8 cellular contexts compared by ENCODE assay signal in genomic region chr22:46575915-46576555, GRCh38. TPM values are rescaled to one million over a fixed set of nuclear protein-coding genes. Genes with fewer than 3 reads are reported as not detected.
DNase-seq lines count a peak whose midpoint lies in the region; ATAC-seq and TF ChIP-seq lines count a peak whose summit lies in the region.

No MANE protein-coding gene starts in this region.

- peak overlapping the region; percentile 43 for H3K4me3 ChIP-seq in HFF-Myc (replicated peaks; ENCODE audit: low read depth, low read length)
- peak overlapping the region; percentile 30 for H3K4me3 ChIP-seq in hepatocyte

- H4K20me1 ChIP-seq in hepatocyte (ENCODE audit: insufficient read depth, poor library complexity, severe bottlenecking) = peaks cover 9% of the 10 kb centered on the region

- peaks cover 13% of the 10 kb centered on the region for H3K9me3 Mint-ChIP-seq in activated T-helper 1 cell treated with anti-CD3 and anti-CD28 coated beads, Interleukin-12 subunit alpha, Interleukin-12 subunit beta, Interleukin-2, Interleukin-4 antibody, amounts not matched to agents 30 ng/mL and 10 ng/mL and 1 ng/mL, durations not matched to agents 14 hours and 24 hours and 36 hours
- peaks cover 9% of the 10 kb centered on the region for H3K9me3 Mint-ChIP-seq in stimulated activated effector memory CD8-positive, alpha-beta T cell treated with anti-CD3 and anti-CD28 coated beads, Interleukin-12 subunit alpha, Interleukin-12 subunit beta, amount 100 ng/mL, for 72 hours

- H3K4me1 Mint-ChIP-seq in activated T-helper 1 cell treated with anti-CD3 and anti-CD28 coated beads, Interleukin-12 subunit alpha, Interleukin-12 subunit beta, Interleukin-2, Interleukin-4 antibody, amounts not matched to agents 30 ng/mL and 10 ng/mL and 1 ng/mL, durations not matched to agents 14 hours and 24 hours and 36 hours (ENCODE audit: low read depth) = peaks cover 32% of the 10 kb centered on the region
- H3K4me1 Mint-ChIP-seq in stimulated activated effector memory CD8-positive, alpha-beta T cell treated with anti-CD3 and anti-CD28 coated beads, Interleukin-12 subunit alpha, Interleukin-12 subunit beta, amount 100 ng/mL, for 72 hours = peaks cover 53% of the 10 kb centered on the region

- no peaks in the 10 kb centered on the region for H3K9me3 ChIP-seq in hepatocyte (ENCODE audit: low read depth)

- H3K9me2 ChIP-seq in hepatocyte (replicated peaks; ENCODE audit: insufficient read depth) = no peaks in the 10 kb centered on the region

- H3K36me3 ChIP-seq in hepatocyte (replicated peaks; ENCODE audit: insufficient read depth, low read depth) = no peaks in the 10 kb centered on the region

- intact Hi-C loops in activated T-helper 1 cell treated with anti-CD3 and anti-CD28 coated beads, Interleukin-12 subunit alpha, Interleukin-12 subunit beta, Interleukin-2, Interleukin-4 antibody, amounts not matched to agents 30 ng/mL and 10 ng/mL and 1 ng/mL, durations not matched to agents 14 hours and 24 hours and 36 hours (cut with micrococcal nuclease) = loop anchor here (1.0 to 5.0 kb wide), 2 partner anchors 38 to 539 kb away; no protein-coding TSS in a partner anchor

- H3K36me3 Mint-ChIP-seq in activated T-helper 1 cell treated with anti-CD3 and anti-CD28 coated beads, Interleukin-12 subunit alpha, Interleukin-12 subunit beta, Interleukin-2, Interleukin-4 antibody, amounts not matched to agents 30 ng/mL and 10 ng/mL and 1 ng/mL, durations not matched to agents 14 hours and 24 hours and 36 hours (ENCODE audit: low read depth) = peaks cover 7% of the 10 kb centered on the region
- H3K36me3 Mint-ChIP-seq in stimulated activated effector memory CD8-positive, alpha-beta T cell treated with anti-CD3 and anti-CD28 coated beads, Interleukin-12 subunit alpha, Interleukin-12 subunit beta, amount 100 ng/mL, for 72 hours = peaks cover 19% of the 10 kb centered on the region

- peak overlapping the region; percentile 16 for H2AFZ ChIP-seq in hepatocyte

- no peak for ATAC-seq in stimulated activated effector memory CD8-positive, alpha-beta T cell treated with anti-CD3 and anti-CD28 coated beads, Interleukin-12 subunit alpha, Interleukin-12 subunit beta, amount 100 ng/mL, for 72 hours

- no peaks in the 10 kb centered on the region for H3K27me3 Mint-ChIP-seq in activated T-helper 1 cell treated with anti-CD3 and anti-CD28 coated beads, Interleukin-12 subunit alpha, Interleukin-12 subunit beta, Interleukin-2, Interleukin-4 antibody, amounts not matched to agents 30 ng/mL and 10 ng/mL and 1 ng/mL, durations not matched to agents 14 hours and 24 hours and 36 hours (ENCODE audit: insufficient read depth)

- peak overlapping the region; percentile 84 for H3K27ac Mint-ChIP-seq in activated T-helper 1 cell treated with anti-CD3 and anti-CD28 coated beads, Interleukin-12 subunit alpha, Interleukin-12 subunit beta, Interleukin-2, Interleukin-4 antibody, amounts not matched to agents 30 ng/mL and 10 ng/mL and 1 ng/mL, durations not matched to agents 14 hours and 24 hours and 36 hours
- H3K27ac Mint-ChIP-seq in stimulated activated effector memory CD8-positive, alpha-beta T cell treated with anti-CD3 and anti-CD28 coated beads, Interleukin-12 subunit alpha, Interleukin-12 subunit beta, amount 100 ng/mL, for 72 hours = peak overlapping the region; percentile 50

- WGBS in hepatocyte (ENCODE audit: low lambda C conversion rate, missing lambda C conversion rate) = 55% methylated on average over 10 of the region's 10 CpGs

- H3K79me2 ChIP-seq in hepatocyte = peaks cover 32% of the 10 kb centered on the region

- H3K27ac ChIP-seq in hepatocyte = peak overlapping the region; percentile 94

- H3K4me1 ChIP-seq in hepatocyte (ENCODE audit: insufficient read depth) = peaks cover 47% of the 10 kb centered on the region

- no peaks in the 10 kb centered on the region for H3K27me3 ChIP-seq in hepatocyte

- no peak for DNase-seq in HFF-Myc (ENCODE audit: extremely low read depth, low read depth)
- no peak for DNase-seq in activated T-helper 1 cell treated with anti-CD3 and anti-CD28 coated beads, Interleukin-12 subunit alpha, Interleukin-12 subunit beta, Interleukin-2, Interleukin-4 antibody, amounts not matched to agents 30 ng/mL and 10 ng/mL and 1 ng/mL, durations not matched to agents 14 hours and 24 hours and 36 hours (ENCODE audit: low spot score)
- peak; percentile 45 for DNase-seq in hepatocyte (ENCODE audit: low spot score)
- DNase-seq in stimulated activated effector memory CD8-positive, alpha-beta T cell treated with anti-CD3 and anti-CD28 coated beads, Interleukin-12 subunit alpha, Interleukin-12 subunit beta, amount 100 ng/mL, for 72 hours (ENCODE audit: low spot score in 2 of 2) = no peak
- DNase-seq in effector CD4-positive, alpha-beta T cell = no peak
- DNase-seq in AG08395 (ENCODE audit: low spot score) = no peak
- DNase-seq in kidney glomerular epithelial cell (lab: John Stamatoyannopoulos, UW) = no peak
- DNase-seq in mucosa of gallbladder (ENCODE audit: low spot score) = no peak

- H3K4me3 Mint-ChIP-seq in activated T-helper 1 cell treated with anti-CD3 and anti-CD28 coated beads, Interleukin-12 subunit alpha, Interleukin-12 subunit beta, Interleukin-2, Interleukin-4 antibody, amounts not matched to agents 30 ng/mL and 10 ng/mL and 1 ng/mL, durations not matched to agents 14 hours and 24 hours and 36 hours = peak overlapping the region; percentile 77
- peak overlapping the region; percentile 65 for H3K4me3 Mint-ChIP-seq in stimulated activated effector memory CD8-positive, alpha-beta T cell treated with anti-CD3 and anti-CD28 coated beads, Interleukin-12 subunit alpha, Interleukin-12 subunit beta, amount 100 ng/mL, for 72 hours

- H3K4me2 ChIP-seq in hepatocyte = peak overlapping the region; percentile 82

- TF ChIP-seq CTCF in HFF-Myc (IDR thresholded peaks at IDR 0.05; ENCODE audit: low read depth, low read length, missing control alignments) = no peak
- no peak for TF ChIP-seq CTCF in hepatocyte (IDR thresholded peaks at IDR 0.05; ENCODE audit: poor library complexity)

RNA-seq across cellular contexts. Expression of gene CELSR1, which starts 38.6 kb away (rescaled TPM):
- 0.39 and 0.44 TPM in 2 replicates for total RNA-seq in activated T-helper 1 cell treated with anti-CD3 and anti-CD28 coated beads, Interleukin-12 subunit alpha, Interleukin-12 subunit beta, Interleukin-2, Interleukin-4 antibody, amounts not matched to agents 30 ng/mL and 10 ng/mL and 1 ng/mL, durations not matched to agents 14 hours and 24 hours and 36 hours
- total RNA-seq in hepatocyte (5.8 and 8.7 TPM in 2 replicates), mucosa of gallbladder (6.7 TPM)
- 3.0 and 4.9 TPM in 2 replicates for polyA plus RNA-seq in hepatocyte

RNA-seq across cellular contexts. Expression of gene GRAMD4, which starts 44.2 kb away (rescaled TPM):
- 87.1 and 90.6 TPM in 2 replicates for total RNA-seq in activated T-helper 1 cell treated with anti-CD3 and anti-CD28 coated beads, Interleukin-12 subunit alpha, Interleukin-12 subunit beta, Interleukin-2, Interleukin-4 antibody, amounts not matched to agents 30 ng/mL and 10 ng/mL and 1 ng/mL, durations not matched to agents 14 hours and 24 hours and 36 hours
- total RNA-seq in hepatocyte (21.2 and 21.8 TPM in 2 replicates), mucosa of gallbladder (142 TPM)
- 31.0 and 32.6 TPM in 2 replicates for polyA plus RNA-seq in hepatocyte
